Comparison of ENCODE assay signal across 9 cellular contexts in the genomic region with DNA sequence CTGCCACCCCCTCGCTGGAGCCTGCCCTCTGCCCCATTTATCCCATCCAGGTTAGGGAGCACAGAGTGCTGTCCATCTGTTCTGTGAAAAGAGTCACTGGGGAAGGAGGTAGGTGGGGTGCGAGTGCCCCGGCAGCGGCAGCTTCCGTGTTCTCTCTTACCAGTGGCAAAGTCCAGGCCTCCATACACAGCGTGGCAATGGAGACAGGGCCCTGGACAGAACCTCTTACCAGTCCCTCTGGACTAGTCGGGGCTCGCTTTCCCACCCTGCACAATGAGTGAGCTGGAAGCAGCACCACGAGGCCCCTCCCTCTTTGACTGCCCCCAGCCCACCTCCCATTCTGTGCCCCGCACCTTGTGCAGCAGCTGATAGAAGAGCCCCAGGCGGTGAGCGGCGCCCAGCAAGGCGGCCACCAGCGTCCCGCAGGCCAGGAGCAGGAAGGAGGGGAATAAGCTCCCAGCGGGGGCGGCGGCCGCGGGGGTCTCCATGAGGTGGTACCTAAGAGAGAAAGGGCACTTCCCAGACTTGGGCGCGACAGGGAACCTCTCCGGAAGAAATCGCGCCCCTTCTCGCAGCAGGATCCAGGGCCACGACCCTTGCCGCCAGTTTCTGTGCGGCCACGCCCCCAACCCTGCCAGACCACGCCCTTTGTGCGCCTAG. TPM values are rescaled to one million over a fixed set of nuclear protein-coding genes. Genes with fewer than 3 reads are reported as not detected.
A peak's percentile ranks its signal among the peaks of the same experiment; 100 is the strongest.
DNase-seq lines count a peak whose midpoint lies in the region; ATAC-seq and TF ChIP-seq lines count a peak whose summit lies in the region.
"Had no signal": no experiment of that assay in that cellular context is flagged by ENCODE, and none has a peak within 500 bp of the region (broad histone marks: within the 10 kb centered on the region; RNA-seq: fewer than 3 reads in every experiment).

No MANE protein-coding gene starts in this region.

- H3K4me1 ChIP-seq in CD4-positive, CD25-positive, alpha-beta regulatory T cell (ENCODE audit: control insufficient read depth, insufficient read depth, low read length, poor library complexity, severe bottlenecking) = peaks cover 22% of the 10 kb centered on the region
- H3K4me1 ChIP-seq in H9 (ENCODE audit: insufficient read depth, low read length) (no peaks in the 10 kb centered on the region), gastroesophageal sphincter (peaks cover 0 to 39% (median 15%) of the 10 kb centered on the region in 3 donors), parathyroid adenoma (peaks cover 14% of the 10 kb centered on the region)

- H2BK5ac ChIP-seq in H9 (ENCODE audit: insufficient read length, low read length) = no peak overlapping the region

- no peaks in the 10 kb centered on the region for H3K27me3 ChIP-seq in CD4-positive, CD25-positive, alpha-beta regulatory T cell (ENCODE audit: control insufficient read depth, insufficient read depth, low read length)
- H3K27me3 ChIP-seq in H9 (ENCODE audit: insufficient read depth, low read length) = no peaks in the 10 kb centered on the region
- no peaks in the 10 kb centered on the region for H3K27me3 ChIP-seq in gastroesophageal sphincter
- no peaks in the 10 kb centered on the region for H3K27me3 ChIP-seq in parathyroid adenoma (ENCODE audit: control insufficient read depth, insufficient read depth, low read length)

- H3K18ac ChIP-seq in H9 (ENCODE audit: insufficient read length, low read depth, low read length) = no peak overlapping the region

- ATAC-seq in CD4-positive, CD25-positive, alpha-beta regulatory T cell (ENCODE audit: low read depth in 2 of 2) = no peak
- ATAC-seq in gastroesophageal sphincter (no peak), HG03457 (IDR thresholded peaks at IDR 0.05; ENCODE audit: unreplicated experiment) (no peak)

- DNase-seq in CD4-positive, CD25-positive, alpha-beta regulatory T cell = peak in 2 of 3 donors; percentile 8 to 30
- DNase-seq in H9 (no peak), NK-92 (lab: John Stamatoyannopoulos, UW; ENCODE audit: unreplicated experiment) (no peak)
- no peak for DNase-seq in activated CD4-positive, alpha-beta T cell treated with anti-CD3 and anti-CD28 coated beads for 1 hour

- no peak overlapping the region for H2BK12ac ChIP-seq in H9 (ENCODE audit: insufficient read length, low read depth, low read length)

- H2AFZ ChIP-seq in H9 (ENCODE audit: low read length) = no peak overlapping the region
- H2AFZ ChIP-seq in parathyroid adenoma = peak overlapping the region; percentile 97

- H3K27ac Mint-ChIP-seq in CD4-positive, CD25-positive, alpha-beta regulatory T cell = peak overlapping the region; percentile 96 to 98 (median 98)
- H3K27ac Mint-ChIP-seq in H9 = peak overlapping the region; percentile 95 to 99 (median 98); a peak in 5 of 7 replicates

- H3K79me2 ChIP-seq in H9 (ENCODE audit: insufficient read depth, low read length) (no peaks in the 10 kb centered on the region; the same call in 1 of the 2 replicates), parathyroid adenoma (no peaks in the 10 kb centered on the region)

- H2AK5ac ChIP-seq in H9 (ENCODE audit: insufficient read length, low read length) = no peak overlapping the region

- H3K23ac ChIP-seq in H9 (ENCODE audit: insufficient read length, low read depth, low read length) = no peak overlapping the region

- peaks cover 17% of the 10 kb centered on the region for H3K36me3 Mint-ChIP-seq in CD4-positive, CD25-positive, alpha-beta regulatory T cell
- H3K36me3 Mint-ChIP-seq in H9 (ENCODE audit: insufficient read depth in 1 of 3, low read depth in 3 of 3) = peaks cover 24 to 38% (median 32%) of the 10 kb centered on the region in 3 experiments; a peak in 6 of 7 replicates

- no peak for TF ChIP-seq CTCF in H9 (conservative IDR thresholded peaks at IDR 0.05)
- no peak for TF ChIP-seq CTCF in WI38 (IDR thresholded peaks at IDR 0.05; ENCODE audit: low read depth, low read length)
- TF ChIP-seq CTCF in gastroesophageal sphincter (IDR thresholded peaks at IDR 0.05) = no peak
- no peak for TF ChIP-seq CTCF in parathyroid adenoma (IDR thresholded peaks at IDR 0.05)

- no peaks in the 10 kb centered on the region for H3K9me3 ChIP-seq in CD4-positive, CD25-positive, alpha-beta regulatory T cell (ENCODE audit: control insufficient read depth in 2 of 2, low read length in 2 of 2)
- no peaks in the 10 kb centered on the region for H3K9me3 ChIP-seq in H9 (ENCODE audit: control insufficient read depth, low read depth, low read length)
- H3K9me3 ChIP-seq in gastroesophageal sphincter = no peaks in the 10 kb centered on the region
- H3K9me3 ChIP-seq in parathyroid adenoma (ENCODE audit: control insufficient read depth, low read length) = no peaks in the 10 kb centered on the region

- H3K4me2 ChIP-seq in H9 (ENCODE audit: insufficient read depth, insufficient read length, low read length) (peak overlapping the region; percentile 37), parathyroid adenoma (ENCODE audit: low read length) (peak overlapping the region; percentile 98)

- no peaks in the 10 kb centered on the region for H4K20me1 ChIP-seq in H9 (ENCODE audit: control insufficient read depth, insufficient read depth, insufficient read length)

- peaks cover 0 to 2% (median 0%) of the 10 kb centered on the region in 7 donors for H3K9me3 Mint-ChIP-seq in CD4-positive, CD25-positive, alpha-beta regulatory T cell
- H3K9me3 Mint-ChIP-seq in H9 = no peaks in the 10 kb centered on the region; a peak in 2 of 5 replicates

- WGBS in H9 (ENCODE audit: extremely low coverage, insufficient read length, low lambda C conversion rate) = no CpG with 5 or more reads among the region's 33 CpGs
- WGBS in gastroesophageal sphincter (ENCODE audit: low coverage in 1 of 2), 2 donors = 8 to 11% methylated on average over 1 to 7 of the region's 33 CpGs

- H4K5ac ChIP-seq in H9 (ENCODE audit: insufficient read length, low read depth, low read length) = no peak overlapping the region

- H3K9ac ChIP-seq in H9 (ENCODE audit: extremely low read depth, insufficient read length, low read length) (peak overlapping the region; percentile 49), parathyroid adenoma (peak overlapping the region; percentile 81)

- no peak for TF ChIP-seq EP300 in gastroesophageal sphincter (IDR thresholded peaks at IDR 0.05)

- peaks cover 7% of the 10 kb centered on the region for H3K23me2 ChIP-seq in H9 (ENCODE audit: insufficient read length, low read depth, low read length, poor library complexity, severe bottlenecking)

- H3K4ac ChIP-seq in H9 (ENCODE audit: low read depth, low read length) = no peak overlapping the region

- no peak overlapping the region for H3T11ph ChIP-seq in H9 (ENCODE audit: low read length)

- peaks cover 0 to 38% (median 15%) of the 10 kb centered on the region in 4 donors for H3K4me1 Mint-ChIP-seq in CD4-positive, CD25-positive, alpha-beta regulatory T cell
- peaks cover 7% of the 10 kb centered on the region in 2 experiments for H3K4me1 Mint-ChIP-seq in H9

- peaks cover 13% of the 10 kb centered on the region for H3K27me3 Mint-ChIP-seq in CD4-positive, CD25-positive, alpha-beta regulatory T cell
- peaks cover 3% of the 10 kb centered on the region for H3K27me3 Mint-ChIP-seq in H9 (ENCODE audit: low read depth)

- no peak overlapping the region for H2BK120ac ChIP-seq in H9 (ENCODE audit: low read depth, low read length, poor library complexity, severe bottlenecking)

- H3K27ac ChIP-seq in CD4-positive, CD25-positive, alpha-beta regulatory T cell (ENCODE audit: insufficient read depth, low read length, poor library complexity, severe bottlenecking) = peak overlapping the region; percentile 92
- H3K27ac ChIP-seq in H9 (ENCODE audit: insufficient read length, low read depth, low read length) (no peak overlapping the region), gastroesophageal sphincter (peak overlapping the region; percentile 68 to 97 (median 93)), parathyroid adenoma (peak overlapping the region; percentile 97)

- H4K8ac ChIP-seq in H9 (replicated peaks; ENCODE audit: insufficient read length, low read depth, low read length) = no peak overlapping the region

- H3K79me1 ChIP-seq in H9 (ENCODE audit: insufficient read depth, low read depth, low read length, poor library complexity, severe bottlenecking) = peaks cover 3% of the 10 kb centered on the region

- no peak overlapping the region for H4K91ac ChIP-seq in H9 (ENCODE audit: insufficient read length, low read depth, low read length)

- H3K14ac ChIP-seq in H9 (ENCODE audit: insufficient read depth, low read length) = peak overlapping the region; percentile 20; the same call in 1 of the 2 replicates

- no peak overlapping the region for H2BK20ac ChIP-seq in H9 (ENCODE audit: low read depth, low read length, poor library complexity, severe bottlenecking)

- H3K56ac ChIP-seq in H9 (ENCODE audit: insufficient read length, low read depth, low read length) = no peak overlapping the region

- no peak overlapping the region for H2BK15ac ChIP-seq in H9 (ENCODE audit: low read depth, low read length)

- TF ChIP-seq POLR2A in gastroesophageal sphincter (IDR thresholded peaks at IDR 0.05) = no peak

- peak overlapping the region; percentile 92 to 99 (median 98) for H3K4me3 Mint-ChIP-seq in CD4-positive, CD25-positive, alpha-beta regulatory T cell
- H3K4me3 Mint-ChIP-seq in H9 = peak overlapping the region; percentile 95 to 96

- peak overlapping the region; percentile 80 for H3K4me3 ChIP-seq in CD4-positive, CD25-positive, alpha-beta regulatory T cell (ENCODE audit: low read depth, low read length)
- H3K4me3 ChIP-seq in WI38 (ENCODE audit: low read depth, low read length) (peak overlapping the region; percentile 87), gastroesophageal sphincter (peak overlapping the region; percentile 56 to 68), parathyroid adenoma (ENCODE audit: low read depth, low read length) (peak overlapping the region; percentile 99)

- peaks cover 5% of the 10 kb centered on the region for H3K36me3 ChIP-seq in CD4-positive, CD25-positive, alpha-beta regulatory T cell (ENCODE audit: control insufficient read depth, insufficient read depth, low read length)
- H3K36me3 ChIP-seq in gastroesophageal sphincter (peaks cover 0 to 36% of the 10 kb centered on the region in 2 donors), parathyroid adenoma (ENCODE audit: control insufficient read depth, insufficient read depth, low read length) (no peaks in the 10 kb centered on the region)

RNA-seq across cellular contexts. Expression of a gene that starts 17.5 kb away (rescaled TPM):
- total RNA-seq in CD4-positive, CD25-positive, alpha-beta regulatory T cell = not detected
- not detected for polyA plus RNA-seq in CD4-positive, CD25-positive, alpha-beta regulatory T cell
- 19.3 and 21.4 TPM in 2 replicates for total RNA-seq in H9 (2021)
- total RNA-seq in gastroesophageal sphincter = 100 to 1,000 TPM in 1 of 4 donors, 10 to 100 TPM in 3; 41.7 to 100 (median 52.4) TPM

RNA-seq across cellular contexts. Expression of a gene that starts 42.7 kb away (rescaled TPM):
- not detected for total RNA-seq in CD4-positive, CD25-positive, alpha-beta regulatory T cell
- not detected for polyA plus RNA-seq in CD4-positive, CD25-positive, alpha-beta regulatory T cell
- not detected in 2 replicates for total RNA-seq in H9 (2021)
- not detected for total RNA-seq in gastroesophageal sphincter
- total RNA-seq: M059J had no signal

Comparison
In these comparisons a context has a peak if more than half of its experiments do, and no peak if none do; other contexts are left out.
1. DNase-seq: peak in CD4-positive, CD25-positive, alpha-beta regulatory T cell (2 of 3); none in H9 (single experiment), NK-92 (single experiment) and activated CD4-positive, alpha-beta T cell treated with anti-CD3 and anti-CD28 coated beads for 1 hour (single experiment).
2. RNA of a gene that starts 17.5 kb away (total RNA-seq): 41.7 to 100 TPM in gastroesophageal sphincter and 19.3 to 21.4 TPM in H9; not detected in CD4-positive, CD25-positive, alpha-beta regulatory T cell (single experiment); every median in the first group is over 10 times any median in the second.
3. Peak in every context shown above with its lines, with median percentiles within 50 percentile points of each other: H3K4me3 ChIP-seq.